8 cellular contexts compared by ENCODE assay signal in the genomic region with DNA sequence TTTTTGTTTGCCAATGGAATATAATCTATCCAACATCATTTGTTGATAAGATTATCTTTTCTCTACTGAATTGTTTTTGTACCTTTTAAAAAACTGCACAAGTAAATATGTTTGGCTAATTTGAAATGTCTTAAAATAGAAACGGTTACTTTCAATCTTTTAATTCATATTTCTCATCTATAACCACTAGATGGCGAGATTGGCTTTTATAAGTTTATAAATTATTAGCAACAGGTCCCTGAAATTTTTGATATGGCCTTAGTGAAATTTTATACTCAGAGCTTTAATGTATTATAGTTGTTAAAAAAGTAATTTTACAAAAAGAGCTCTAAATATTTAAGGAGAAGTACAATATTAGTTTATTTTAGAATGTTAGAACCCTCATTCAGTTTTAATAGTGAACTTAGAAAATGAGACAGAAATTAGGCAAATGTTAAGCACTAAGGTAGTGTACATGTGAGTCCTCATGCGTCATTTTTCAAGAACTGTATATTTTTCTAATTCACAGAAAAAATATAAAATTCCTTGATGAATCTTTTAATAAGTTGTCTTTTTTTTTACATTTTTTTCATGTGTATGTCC.
DNase-seq lines count a peak whose midpoint lies in the region; ATAC-seq, FAIRE-seq and TF ChIP-seq lines count a peak whose summit lies in the region.

No MANE protein-coding gene starts in this region.

- no peak overlapping the region for H3K4me3 ChIP-seq in heart right ventricle
- H3K4me3 ChIP-seq in prostate gland = no peak overlapping the region

- peak in 8 of 9 donors; percentile 22 to 68 (median 52) for TF ChIP-seq CTCF in heart right ventricle (IDR thresholded peaks at IDR 0.05)
- peak in 3 of 4 experiments; percentile 43 to 57 (median 52) for TF ChIP-seq CTCF in prostate gland (IDR thresholded peaks at IDR 0.05)

- H3K4me1 ChIP-seq in heart right ventricle (no peaks in the 10 kb centered on the region), prostate gland (replicated peaks) (no peaks in the 10 kb centered on the region)

- WGBS in heart right ventricle, 2 donors = 29 to 34% methylated on average over 3 of the region's 3 CpGs
- WGBS in prostate gland = 31% methylated on average over 3 of the region's 3 CpGs

- H3K9me3 ChIP-seq in heart right ventricle (no peaks in the 10 kb centered on the region), prostate gland (no peaks in the 10 kb centered on the region)

- H3K27ac ChIP-seq in heart right ventricle (no peak overlapping the region), prostate gland (no peak overlapping the region)

- DNase-seq in heart right ventricle (no peak), cardiac septum (ENCODE audit: low spot score) (no peak), NCI-H82 (lab: John Stamatoyannopoulos, UW) (peak; percentile 67), dermis microvascular lymphatic vessel endothelial cell (ENCODE audit: low read depth in 2 of 2) (peak; percentile 15 to 24), prostate gland (ENCODE audit: low spot score) (no peak), GM12891 (ENCODE audit: insufficient read length, low spot score) (no peak), GOT3 (lab: John Stamatoyannopoulos, UW) (no peak)
- DNase-seq in activated CD4-positive, CD25-positive, alpha-beta regulatory T cell treated with anti-CD3 and anti-CD28 coated beads, Interleukin-2, amount 50 U/mL, for 72 hours = no peak

- TF ChIP-seq POLR2A in prostate gland (IDR thresholded peaks at IDR 0.05) (no peak), GM12891 (IDR thresholded peaks at IDR 0.05; ENCODE audit: low read depth, low read length) (no peak)

- no peak for ATAC-seq in heart right ventricle

- no peaks in the 10 kb centered on the region for H3K36me3 ChIP-seq in heart right ventricle
- no peaks in the 10 kb centered on the region for H3K36me3 ChIP-seq in prostate gland

- FAIRE-seq in GM12891 (lab: Jason Lieb, UNC) = no peak

- intact Hi-C loops in heart right ventricle (cut with DNase I) = loop anchor here (2.0 to 10.0 kb wide), 10 partner anchors 447 to 1415 kb away; no protein-coding TSS in a partner anchor
- intact Hi-C loops in cardiac septum (cut with DNase I) = loop anchor here (2.0 kb wide), 1 partner anchor 1411 kb away; no protein-coding TSS in a partner anchor
- intact Hi-C loops in prostate gland (cut with DNase I) = loop anchor here (5.0 kb wide), 2 partner anchors 1177 to 1412 kb away; no protein-coding TSS in a partner anchor

- H3K27me3 ChIP-seq in heart right ventricle = no peaks in the 10 kb centered on the region
- H3K27me3 ChIP-seq in prostate gland (replicated peaks; ENCODE audit: insufficient read depth) = no peaks in the 10 kb centered on the region

TF ChIP-seq in GM12891, 5 proteins besides CTCF, POLR2A, EP300 and RAD21:
- TF ChIP-seq PAX5 (IDR thresholded peaks at IDR 0.05; ENCODE audit: insufficient read depth, low read length, severe bottlenecking) (no peak), TAF1 (IDR thresholded peaks at IDR 0.05; ENCODE audit: low read depth, low read length) (no peak), POU2F2 (IDR thresholded peaks at IDR 0.05; ENCODE audit: low read depth, low read length) (no peak), POLR2AphosphoS5 (IDR thresholded peaks at IDR 0.05; ENCODE audit: low read depth, low read length) (no peak), SPI1 (IDR thresholded peaks at IDR 0.05; ENCODE audit: low read depth, low read length) (no peak)
TF ChIP-seq in GM12891: peak in this region for 0.

Comparison
In these comparisons a context has a peak if more than half of its experiments do, and no peak if none do; other contexts are left out.
1. DNase-seq: peak in NCI-H82 (single experiment) and dermis microvascular lymphatic vessel endothelial cell (2 of 2); none in heart right ventricle (0 of 2), cardiac septum (single experiment), prostate gland (single experiment), GM12891 (single experiment), activated CD4-positive, CD25-positive, alpha-beta regulatory T cell treated with anti-CD3 and anti-CD28 coated beads, Interleukin-2, amount 50 U/mL, for 72 hours (single experiment) and GOT3 (single experiment).